Comparison of ENCODE assay signal across 18 cellular contexts in the genomic region with DNA sequence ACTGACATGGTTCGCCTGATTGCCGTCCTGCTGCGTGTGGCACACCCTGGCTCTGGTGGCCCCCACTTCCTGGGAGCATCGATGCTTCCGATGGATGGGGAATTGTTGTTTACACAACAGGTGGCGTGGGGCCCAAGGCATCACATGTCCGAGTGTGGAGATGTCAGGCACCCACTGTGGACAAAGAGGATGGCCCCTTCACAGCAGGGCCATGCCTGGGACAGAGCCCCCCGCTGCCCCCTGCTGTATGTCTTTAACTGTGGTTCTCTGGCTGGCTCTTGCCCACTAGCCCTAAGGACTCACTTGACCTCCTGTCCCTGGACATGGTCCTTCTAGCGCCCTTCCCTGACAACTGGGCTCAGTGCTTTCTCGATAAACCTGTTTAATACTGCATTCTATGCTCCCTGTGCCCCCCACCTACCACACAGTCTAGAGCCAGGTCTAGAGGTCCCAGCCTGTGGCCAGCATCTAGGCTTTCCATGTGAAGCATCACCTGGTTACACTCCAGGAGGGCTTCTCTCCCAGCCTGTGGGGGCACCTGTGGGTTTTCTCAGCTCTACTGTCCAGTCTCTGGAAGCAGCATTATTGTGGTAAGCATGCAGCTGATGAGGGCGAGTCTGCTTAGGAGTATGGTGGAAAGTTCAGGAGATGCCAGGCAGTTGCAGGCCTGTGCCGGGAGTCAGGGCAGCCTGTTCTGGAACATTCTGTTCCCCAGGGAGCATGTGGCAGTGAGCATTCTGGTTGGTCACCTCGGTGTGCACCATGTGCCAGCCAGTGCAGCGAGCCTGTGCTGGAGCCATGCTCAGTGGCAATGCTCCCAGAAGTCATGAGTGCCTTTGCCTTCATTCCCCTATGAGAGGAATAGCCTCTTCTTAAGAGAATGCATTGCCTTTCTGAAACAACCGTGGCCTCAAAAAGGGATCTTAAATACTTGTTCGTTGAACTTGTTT. TPM values are rescaled to one million over a fixed set of nuclear protein-coding genes. Genes with fewer than 3 reads are reported as not detected.
DNase-seq lines count a peak whose midpoint lies in the region; ATAC-seq and TF ChIP-seq lines count a peak whose summit lies in the region.
"Had no signal": no experiment of that assay in that cellular context is flagged by ENCODE, and none has a peak within 500 bp of the region (broad histone marks: within the 10 kb centered on the region; RNA-seq: fewer than 3 reads in every experiment).

No MANE protein-coding gene starts in this region.

- H3K27me3 Mint-ChIP-seq in activated T-cell treated with anti-CD3 and anti-CD28 coated beads, Interleukin-2, amount 50 U/mL, for 24 hours: no peaks in the 10 kb centered on the region
- H3K27me3 Mint-ChIP-seq in type B pancreatic cell: no peaks in the 10 kb centered on the region

- in situ Hi-C loops in brain microvascular endothelial cell (cut with HindIII; ENCODE audit: low pct_ligation_motif_present, low sequenced_read_pairs): no loop called here

- intact Hi-C loops in sciatic nerve (cut with DNase I): no loop called here

- no peaks in the 10 kb centered on the region for H3K36me3 ChIP-seq in brain microvascular endothelial cell (replicated peaks)
- H3K36me3 ChIP-seq: MG63, Peyer's patch had no signal

- ATAC-seq in sciatic nerve (no peak), GM21576 (IDR thresholded peaks at IDR 0.05; ENCODE audit: unreplicated experiment) (no peak)
- ATAC-seq: GM12878 had no signal

- no peaks in the 10 kb centered on the region for H3K36me3 Mint-ChIP-seq in activated T-cell treated with anti-CD3 and anti-CD28 coated beads, Interleukin-2, amount 50 U/mL, for 24 hours (ENCODE audit: low read depth)
- no peaks in the 10 kb centered on the region for H3K36me3 Mint-ChIP-seq in type B pancreatic cell

- no peaks in the 10 kb centered on the region for H3K27me3 ChIP-seq in brain microvascular endothelial cell (replicated peaks)
- H3K27me3 ChIP-seq: MG63, Peyer's patch had no signal

- peak; percentile 6 for DNase-seq in activated T-cell treated with anti-CD3 and anti-CD28 coated beads, Interleukin-2, amount 50 U/mL, for 24 hours
- DNase-seq in activated T-cell treated with anti-CD3 and anti-CD28 coated beads, Interleukin-2, amount 50 U/mL, for 1 hour: no peak
- DNase-seq in brain microvascular endothelial cell (no peak), medulla oblongata (ENCODE audit: extremely low spot score) (peak; percentile 46), sciatic nerve (ENCODE audit: low spot score) (peak; percentile 45), type B pancreatic cell (ENCODE audit: extremely low spot score, unreplicated experiment) (no peak)
- no peak for DNase-seq in stimulated activated CD4-positive, alpha-beta T cell treated with anti-CD3 and anti-CD28 coated beads, Interleukin-15, amount 100 ng/mL, for 24 hours
- DNase-seq: EL, GOT3, MG63, NCI-H187 treated with DMSO at 0.1 percent for 48 hours, NCI-H446 treated with DMSO at 0.1 percent for 48 hours, NCI-H748 treated with DMSO at 0.1 percent for 48 hours, Peyer's patch, SHP77 had no signal

- H3K9me3 Mint-ChIP-seq in activated T-cell treated with anti-CD3 and anti-CD28 coated beads, Interleukin-2, amount 50 U/mL, for 24 hours: no peaks in the 10 kb centered on the region
- H3K9me3 Mint-ChIP-seq in type B pancreatic cell: no peaks in the 10 kb centered on the region

- H3K4me1 Mint-ChIP-seq in activated T-cell treated with anti-CD3 and anti-CD28 coated beads, Interleukin-2, amount 50 U/mL, for 24 hours (ENCODE audit: low read depth): no peaks in the 10 kb centered on the region
- H3K4me1 Mint-ChIP-seq in type B pancreatic cell (ENCODE audit: unreplicated experiment): peaks cover 5% of the 10 kb centered on the region

- H3K27ac ChIP-seq in brain microvascular endothelial cell: no peak overlapping the region
- H3K27ac ChIP-seq: C4-2B, Peyer's patch had no signal

- no peak overlapping the region for H3K4me3 Mint-ChIP-seq in activated T-cell treated with anti-CD3 and anti-CD28 coated beads, Interleukin-2, amount 50 U/mL, for 24 hours
- H3K4me3 Mint-ChIP-seq in type B pancreatic cell: no peak overlapping the region

- no peak overlapping the region for H3K4me3 ChIP-seq in brain microvascular endothelial cell (ENCODE audit: low read depth, low read length)
- H3K4me3 ChIP-seq: GM12878, MG63, Peyer's patch had no signal

- no peak overlapping the region for H3K27ac Mint-ChIP-seq in activated T-cell treated with anti-CD3 and anti-CD28 coated beads, Interleukin-2, amount 50 U/mL, for 24 hours
- no peak overlapping the region for H3K27ac Mint-ChIP-seq in type B pancreatic cell

- peak; percentile 5 for TF ChIP-seq CTCF in brain microvascular endothelial cell (IDR thresholded peaks at IDR 0.05; ENCODE audit: low read depth, low read length, missing control alignments)
- TF ChIP-seq CTCF in type B pancreatic cell (conservative IDR thresholded peaks at IDR 0.05): no peak

RNA-seq across cellular contexts. Expression of gene ADCY1, which starts 10.4 kb away (rescaled TPM):
- total RNA-seq in sciatic nerve (5.5 TPM), type B pancreatic cell (ENCODE audit: low replicate concordance) (19.0 and 25.1 TPM in 2 replicates)

Comparison
In these comparisons a context has a peak if more than half of its experiments do, and no peak if none do; other contexts are left out.
1. DNase-seq: peak in activated T-cell treated with anti-CD3 and anti-CD28 coated beads, Interleukin-2, amount 50 U/mL, for 24 hours (single experiment), medulla oblongata (single experiment) and sciatic nerve (single experiment); none in activated T-cell treated with anti-CD3 and anti-CD28 coated beads, Interleukin-2, amount 50 U/mL, for 1 hour (single experiment), brain microvascular endothelial cell (single experiment), type B pancreatic cell (single experiment) and stimulated activated CD4-positive, alpha-beta T cell treated with anti-CD3 and anti-CD28 coated beads, Interleukin-15, amount 100 ng/mL, for 24 hours (single experiment).